ENCODE assay signal across 26 cellular contexts in genomic region chr1:67630438-67631045, GRCh38. TPM values are rescaled to one million over a fixed set of nuclear protein-coding genes. Genes with fewer than 3 reads are reported as not detected.
A peak's percentile ranks its signal among the peaks of the same experiment; 100 is the strongest.
DNase-seq lines count a peak whose midpoint lies in the region; ATAC-seq, FAIRE-seq and TF ChIP-seq lines count a peak whose summit lies in the region.
"Had no signal": no experiment of that assay in that cellular context is flagged by ENCODE, and none has a peak within 500 bp of the region (broad histone marks: within the 10 kb centered on the region; RNA-seq: fewer than 3 reads in every experiment).

No MANE protein-coding gene starts in this region.

- no peak overlapping the region for H2AFZ ChIP-seq in H9 (ENCODE audit: low read length)

- H3K14ac ChIP-seq in H9 (ENCODE audit: insufficient read depth, low read length) = no peak overlapping the region

- no peak overlapping the region for H3T11ph ChIP-seq in H9 (ENCODE audit: low read length)

- no peaks in the 10 kb centered on the region for H3K23me2 ChIP-seq in H9 (ENCODE audit: insufficient read length, low read depth, low read length, poor library complexity, severe bottlenecking)

- no peak overlapping the region for H3K56ac ChIP-seq in H9 (ENCODE audit: insufficient read length, low read depth, low read length)

- H3K27me3 ChIP-seq in Panc1 (ENCODE audit: control insufficient read depth, insufficient read depth, low read length) (no peaks in the 10 kb centered on the region), small intestine (ENCODE audit: control insufficient read depth in 2 of 2, insufficient read depth in 2 of 2, low read length in 2 of 2) (no peaks in the 10 kb centered on the region), H9 (ENCODE audit: insufficient read depth, low read length) (no peaks in the 10 kb centered on the region)
- H3K27me3 ChIP-seq: BLaER1, suprapubic skin had no signal

- TF ChIP-seq CTCF in Panc1 (IDR thresholded peaks at IDR 0.05) (no peak), epithelial cell of esophagus (IDR thresholded peaks at IDR 0.05; ENCODE audit: insufficient read depth, low read depth, low read length, missing control alignments) (no peak), H9 (conservative IDR thresholded peaks at IDR 0.05) (no peak)

- POLR2A ChIA-PET in Panc1 (lab: Charles Lee) = no interaction called here

- H3K18ac ChIP-seq in H9 (ENCODE audit: insufficient read length, low read depth, low read length) = no peak overlapping the region

- no peak overlapping the region for H3K9ac ChIP-seq in H9 (ENCODE audit: extremely low read depth, insufficient read length, low read length)
- H3K9ac ChIP-seq: BLaER1 had no signal

- H3K4me3 ChIP-seq in Panc1 (ENCODE audit: low read depth in 2 of 2, low read length in 2 of 2) = no peak overlapping the region
- H3K4me3 ChIP-seq in epithelial cell of esophagus (ENCODE audit: low read length) = no peak overlapping the region
- H3K4me3 ChIP-seq in small intestine (ENCODE audit: low read depth in 1 of 2, low read length in 2 of 2) = no peak overlapping the region
- H3K4me3 ChIP-seq: BLaER1, lung, mucosa of descending colon, suprapubic skin had no signal

- H2BK5ac ChIP-seq in H9 (ENCODE audit: insufficient read length, low read length) = no peak overlapping the region

- ATAC-seq in Panc1 (no peak), GM21529 (IDR thresholded peaks at IDR 0.05; ENCODE audit: unreplicated experiment) (no peak)
- ATAC-seq: activated CD4-positive, CD25-positive, alpha-beta regulatory T cell treated with anti-CD3 and anti-CD28 coated beads, Interleukin-2, amount 50 U/mL, for 24 hours; activated naive CD8-positive, alpha-beta T cell treated with anti-CD3 and anti-CD28 coated beads, Interleukin-2, amount 50 U/mL, for 24 hours; activated T-cell treated with anti-CD3 and anti-CD28 coated beads, Interleukin-2, amount 50 U/mL, for 72 hours; mucosa of descending colon; natural killer cell treated with Interleukin-12 subunit alpha and Interleukin-12 subunit beta and Interleukin-15 and Interleukin-18, amount 100 ng/mL, for 72 hours; stimulated activated memory B cell treated with anti-CD40 and anti-IgM and Interleukin-4, amounts not matched to agents 10 μg/mL and 1 μg/mL and 100 μg/mL, for 72 hours had no signal

- CTCF ChIA-PET in Panc1 (lab: Charles Lee) = no interaction called here

- intact Hi-C loops in Panc1 (cut with micrococcal nuclease; ENCODE audit: unreplicated experiment) = no loop called here

- no peaks in the 10 kb centered on the region; the same call in 1 of the 2 replicates for H3K9me3 ChIP-seq in Panc1 (ENCODE audit: control insufficient read depth, insufficient read depth, low read depth, low read length)
- H3K9me3 ChIP-seq in small intestine (ENCODE audit: control insufficient read depth, low read depth) = no peaks in the 10 kb centered on the region
- H3K9me3 ChIP-seq in H9 (ENCODE audit: control insufficient read depth, low read depth, low read length) = no peaks in the 10 kb centered on the region
- H3K9me3 ChIP-seq: BLaER1, mucosa of descending colon, suprapubic skin had no signal

- no peaks in the 10 kb centered on the region for H3K4me1 Mint-ChIP-seq in H9
- H3K4me1 Mint-ChIP-seq: central memory CD8-positive, alpha-beta T cell had no signal

- no peak overlapping the region for H2BK12ac ChIP-seq in H9 (ENCODE audit: insufficient read length, low read depth, low read length)

- H4K5ac ChIP-seq in H9 (ENCODE audit: insufficient read length, low read depth, low read length) = no peak overlapping the region

- no peak overlapping the region for H2BK20ac ChIP-seq in H9 (ENCODE audit: low read depth, low read length, poor library complexity, severe bottlenecking)

- no peak overlapping the region for H3K4ac ChIP-seq in H9 (ENCODE audit: low read depth, low read length)

- H4K20me1 ChIP-seq in H9 (ENCODE audit: control insufficient read depth, insufficient read depth, insufficient read length) = no peaks in the 10 kb centered on the region
- H4K20me1 ChIP-seq: BLaER1 had no signal

- 42 to 78% (median 49%) methylated on average over 2 of the region's 2 CpGs for WGBS in small intestine, 3 donors
- no CpG with 5 or more reads among the region's 2 CpGs for WGBS in H9 (ENCODE audit: extremely low coverage, insufficient read length, low lambda C conversion rate)

- no peak overlapping the region for H3K27ac Mint-ChIP-seq in H9
- H3K27ac Mint-ChIP-seq: activated naive CD8-positive, alpha-beta T cell treated with anti-CD3 and anti-CD28 coated beads, Interleukin-2, amount 50 U/mL, for 24 hours; activated T-cell treated with anti-CD3 and anti-CD28 coated beads, Interleukin-2, amount 50 U/mL, for 72 hours; dendritic cell treated with granulocyte-macrophage colony-stimulating factor and Interleukin-4, amounts not matched to agents 40 ng/mL and 50 ng/mL, for 4 days; stimulated activated memory B cell treated with anti-CD40 and anti-IgM and Interleukin-4, amounts not matched to agents 10 μg/mL and 1 μg/mL and 100 μg/mL, for 72 hours had no signal

- peak overlapping the region; percentile 87 for H3K27ac ChIP-seq in Panc1 (ENCODE audit: low read length)
- H3K27ac ChIP-seq in small intestine (ENCODE audit: low read depth in 1 of 2, low read length in 1 of 2) = peak overlapping the region in 1 of 2 donors; percentile 74
- no peak overlapping the region for H3K27ac ChIP-seq in H9 (ENCODE audit: insufficient read length, low read depth, low read length)
- H3K27ac ChIP-seq: BLaER1, suprapubic skin had no signal

- H3K27me3 Mint-ChIP-seq in H9 (ENCODE audit: low read depth) = peaks cover 6% of the 10 kb centered on the region; the same call in 1 of the 2 replicates
- H3K27me3 Mint-ChIP-seq: dendritic cell treated with granulocyte-macrophage colony-stimulating factor and Interleukin-4, amounts not matched to agents 40 ng/mL and 50 ng/mL, for 4 days had no signal

- BruUV-seq in Panc1 (replicated peaks; lab: Mats Ljungman, UMichigan) = no TSS peak

- no peak overlapping the region for H2BK120ac ChIP-seq in H9 (ENCODE audit: low read depth, low read length, poor library complexity, severe bottlenecking)

- H3K36me3 Mint-ChIP-seq in H9 (ENCODE audit: insufficient read depth in 1 of 3, low read depth in 3 of 3) = no peaks in the 10 kb centered on the region; a peak in 1 of 7 replicates
- H3K36me3 Mint-ChIP-seq: natural killer cell treated with Interleukin-12 subunit alpha and Interleukin-12 subunit beta and Interleukin-15 and Interleukin-18, amount 100 ng/mL, for 72 hours; stimulated activated memory B cell treated with anti-CD40 and anti-IgM and Interleukin-4, amounts not matched to agents 10 μg/mL and 1 μg/mL and 100 μg/mL, for 72 hours had no signal

- peaks cover 24% of the 10 kb centered on the region for H3K4me1 ChIP-seq in Panc1 (ENCODE audit: control insufficient read depth, insufficient read depth, low read length)
- no peaks in the 10 kb centered on the region for H3K4me1 ChIP-seq in small intestine (ENCODE audit: control insufficient read depth in 2 of 2, insufficient read depth in 1 of 2, low read depth in 1 of 2, low read length in 1 of 2)
- H3K4me1 ChIP-seq in H9 (ENCODE audit: insufficient read depth, low read length) = no peaks in the 10 kb centered on the region

- no peaks in the 10 kb centered on the region for H3K9me3 Mint-ChIP-seq in H9
- H3K9me3 Mint-ChIP-seq: activated naive CD8-positive, alpha-beta T cell treated with anti-CD3 and anti-CD28 coated beads, Interleukin-2, amount 50 U/mL, for 24 hours; activated T-cell treated with anti-CD3 and anti-CD28 coated beads, Interleukin-2, amount 50 U/mL, for 72 hours; dendritic cell treated with granulocyte-macrophage colony-stimulating factor and Interleukin-4, amounts not matched to agents 40 ng/mL and 50 ng/mL, for 4 days; natural killer cell treated with Interleukin-12 subunit alpha and Interleukin-12 subunit beta and Interleukin-15 and Interleukin-18, amount 100 ng/mL, for 72 hours had no signal

- in situ Hi-C loops in Panc1 (cut with HindIII; ENCODE audit: low pct_unique_long_range_greater_than_20kb, low sequenced_read_pairs) = no loop called here

- H3K79me1 ChIP-seq in H9 (ENCODE audit: insufficient read depth, low read depth, low read length, poor library complexity, severe bottlenecking) = no peaks in the 10 kb centered on the region

- H4K91ac ChIP-seq in H9 (ENCODE audit: insufficient read length, low read depth, low read length) = no peak overlapping the region

- no peaks in the 10 kb centered on the region for H3K36me3 ChIP-seq in Panc1 (ENCODE audit: control insufficient read depth, insufficient read depth, low read length)
- H3K36me3 ChIP-seq in small intestine (ENCODE audit: control insufficient read depth in 2 of 2, insufficient read depth in 2 of 2, low read length in 2 of 2) = no peaks in the 10 kb centered on the region
- H3K36me3 ChIP-seq: BLaER1, suprapubic skin had no signal

- DNase-seq in Daoy (ENCODE audit: low read depth) (peak; percentile 62), Panc1 (ENCODE audit: low read depth, low spot score) (no peak), epithelial cell of esophagus (ENCODE audit: low read depth) (peak; percentile 73), small intestine (peak; percentile 62), NCI-H1048 (lab: John Stamatoyannopoulos, UW) (no peak), H9 (no peak)
- DNase-seq: activated CD4-positive, alpha-beta T cell treated with anti-CD3 and anti-CD28 coated beads, Interleukin-2, amount 50 U/mL, for 4 hours; activated naive CD8-positive, alpha-beta T cell treated with anti-CD3 and anti-CD28 coated beads, Interleukin-2, amount 50 U/mL, for 24 hours; activated T-cell treated with anti-CD3 and anti-CD28 coated beads, Interleukin-2, amount 50 U/mL, for 72 hours; DMS153; mucosa of descending colon; NCI-H1092; NCI-H187; Right ventricle myocardium superior; T-helper 2 cell had no signal

- no peak overlapping the region for H2BK15ac ChIP-seq in H9 (ENCODE audit: low read depth, low read length)

- no peak overlapping the region for H4K8ac ChIP-seq in H9 (replicated peaks; ENCODE audit: insufficient read length, low read depth, low read length)

- no peak overlapping the region for H3K23ac ChIP-seq in H9 (ENCODE audit: insufficient read length, low read depth, low read length)

- no peak for FAIRE-seq in small intestine (lab: Jason Lieb, UNC)
- FAIRE-seq: frontal cortex, G401.6 had no signal

- H2AK5ac ChIP-seq in H9 (ENCODE audit: insufficient read length, low read length) = no peak overlapping the region

- no peak overlapping the region for H3K4me3 Mint-ChIP-seq in H9
- H3K4me3 Mint-ChIP-seq: activated naive CD8-positive, alpha-beta T cell treated with anti-CD3 and anti-CD28 coated beads, Interleukin-2, amount 50 U/mL, for 24 hours; activated T-cell treated with anti-CD3 and anti-CD28 coated beads, Interleukin-2, amount 50 U/mL, for 72 hours; central memory CD8-positive, alpha-beta T cell; dendritic cell treated with granulocyte-macrophage colony-stimulating factor and Interleukin-4, amounts not matched to agents 40 ng/mL and 50 ng/mL, for 4 days; natural killer cell treated with Interleukin-12 subunit alpha and Interleukin-12 subunit beta and Interleukin-15 and Interleukin-18, amount 100 ng/mL, for 72 hours; stimulated activated memory B cell treated with anti-CD40 and anti-IgM and Interleukin-4, amounts not matched to agents 10 μg/mL and 1 μg/mL and 100 μg/mL, for 72 hours had no signal

- H3K4me2 ChIP-seq in H9 (ENCODE audit: insufficient read depth, insufficient read length, low read length) = no peak overlapping the region
- H3K4me2 ChIP-seq: BLaER1 had no signal

- H3K79me2 ChIP-seq in H9 (ENCODE audit: insufficient read depth, low read length) = no peaks in the 10 kb centered on the region

RNA-seq across cellular contexts. Expression of gene GADD45A, which starts 54.5 kb away (rescaled TPM):
- 81.7 and 82.6 TPM in 2 replicates for total RNA-seq in Daoy (2014; rRNA removed; shearing (Covaris generic))
- total RNA-seq in Panc1 (2021; ENCODE audit: unreplicated experiment) (106 TPM), H9 (2021) (22.8 and 25.0 TPM in 2 replicates)
- polyA plus RNA-seq in Panc1 (2012; ENCODE audit: insufficient read length) = 91.6 TPM
- 10 to 100 TPM; 31.2 to 76.3 (median 64.8) TPM for polyA plus RNA-seq in small intestine

Comparison
In these comparisons a context has a peak if more than half of its experiments do, and no peak if none do; other contexts are left out.
1. DNase-seq: peak in Daoy (single experiment), epithelial cell of esophagus (single experiment) and small intestine (single experiment); none in Panc1 (single experiment), NCI-H1048 (single experiment) and H9 (single experiment).